Comparison of ENCODE assay signal across 30 cellular contexts in the genomic region with DNA sequence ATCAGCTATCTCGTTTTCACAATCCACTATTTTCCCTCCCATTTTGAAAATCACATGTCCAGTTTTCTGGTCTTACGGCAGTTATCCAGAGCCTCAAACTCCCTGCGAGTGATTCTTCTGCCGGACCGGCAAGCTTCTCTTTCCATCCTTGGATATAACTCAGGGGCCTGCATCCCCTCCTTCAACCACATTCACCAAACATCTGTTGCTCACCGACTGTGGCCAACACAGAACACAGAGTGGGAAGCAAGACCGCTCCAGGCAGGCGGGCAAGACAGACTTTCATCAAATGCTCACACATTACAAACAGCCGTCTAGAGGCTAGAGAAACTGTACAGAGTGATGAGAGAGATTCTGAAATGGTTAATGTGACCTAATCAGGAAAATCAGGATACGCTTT.
"Had no signal": no experiment of that assay in that cellular context is flagged by ENCODE, and none has a peak within 500 bp of the region (broad histone marks: within the 10 kb centered on the region; RNA-seq: fewer than 3 reads in every experiment).

No MANE protein-coding gene starts in this region.

- H3K4me1 ChIP-seq: breast epithelium had no signal

- ATAC-seq: Right ventricle myocardium inferior, T-cell had no signal

- H3K4me2 ChIP-seq: KMS-11 had no signal

- H3K27ac Mint-ChIP-seq: activated CD4-positive, alpha-beta T cell treated with anti-CD3 and anti-CD28 coated beads for 36 hours; activated CD8-positive, alpha-beta T cell treated with anti-CD3 and anti-CD28 coated beads for 36 hours; activated naive CD4-positive, alpha-beta T cell treated with anti-CD3 and anti-CD28 coated beads, Interleukin-2, amount 50 U/mL, for 24 hours; activated T-helper 1 cell treated with anti-CD3 and anti-CD28 coated beads, Interleukin-12 subunit alpha, Interleukin-12 subunit beta, Interleukin-2, Interleukin-4 antibody, amounts not matched to agents 30 ng/mL and 10 ng/mL and 1 ng/mL, durations not matched to agents 14 hours and 24 hours and 36 hours; T-cell had no signal

- H3K27me3 Mint-ChIP-seq: activated CD4-positive, alpha-beta T cell treated with anti-CD3 and anti-CD28 coated beads for 36 hours; activated CD8-positive, alpha-beta T cell treated with anti-CD3 and anti-CD28 coated beads for 36 hours; activated naive CD4-positive, alpha-beta T cell treated with anti-CD3 and anti-CD28 coated beads, Interleukin-2, amount 50 U/mL, for 24 hours had no signal

- H3K9me3 Mint-ChIP-seq: activated CD8-positive, alpha-beta T cell treated with anti-CD3 and anti-CD28 coated beads for 36 hours; activated naive CD4-positive, alpha-beta T cell treated with anti-CD3 and anti-CD28 coated beads, Interleukin-2, amount 50 U/mL, for 24 hours; activated T-helper 1 cell treated with anti-CD3 and anti-CD28 coated beads, Interleukin-12 subunit alpha, Interleukin-12 subunit beta, Interleukin-2, Interleukin-4 antibody, amounts not matched to agents 30 ng/mL and 10 ng/mL and 1 ng/mL, durations not matched to agents 14 hours and 24 hours and 36 hours; T-cell had no signal

- H3K9me3 ChIP-seq: breast epithelium had no signal

- H3K27me3 ChIP-seq: breast epithelium had no signal

- H3K36me3 Mint-ChIP-seq: activated naive CD4-positive, alpha-beta T cell treated with anti-CD3 and anti-CD28 coated beads, Interleukin-2, amount 50 U/mL, for 24 hours; T-cell had no signal

- H3K36me3 ChIP-seq: breast epithelium had no signal

- H3K27ac ChIP-seq: breast epithelium, KMS-11, SK-N-MC had no signal

- H3K9ac ChIP-seq: KMS-11 had no signal

- DNase-seq: activated CD4-positive, alpha-beta T cell treated with anti-CD3 and anti-CD28 coated beads for 36 hours; activated CD4-positive, alpha-beta T cell treated with anti-CD3 and anti-CD28 coated beads, Interleukin-2, amount 50 U/mL, for 1 hour; activated CD4-positive, CD25-positive, alpha-beta regulatory T cell; activated CD8-positive, alpha-beta memory T cell treated with anti-CD3 and anti-CD28 coated beads, Interleukin-2, amount 50 U/mL, for 48 hours; activated CD8-positive, alpha-beta T cell treated with anti-CD3 and anti-CD28 coated beads for 36 hours; activated effector memory CD4-positive, alpha-beta T cell treated with Interleukin-2 at 50 U/mL for 16 hours; activated naive CD4-positive, alpha-beta T cell; activated T-cell treated with anti-CD3 and anti-CD28 coated beads, Interleukin-2, amount 50 U/mL, for 1 hour; aorta; caudate nucleus; NCI-H1092 treated with DMSO at 0.1 percent for 48 hours; NCI-H1417 treated with DMSO at 0.1 percent for 48 hours; NCI-H1694; NCI-H2029; NCI-H2107; NCI-H2171 treated with DMSO at 0.1 percent for 48 hours; NCI-H226; NCI-H510A; NCI-H526 treated with DMSO at 0.1 percent for 48 hours; RPMI8226; T-cell; T-helper 2 cell; T1000 had no signal

- H3K4me3 ChIP-seq: breast epithelium, SK-N-MC had no signal

- H3K4me3 Mint-ChIP-seq: activated CD4-positive, alpha-beta T cell treated with anti-CD3 and anti-CD28 coated beads for 36 hours; activated CD8-positive, alpha-beta T cell treated with anti-CD3 and anti-CD28 coated beads for 36 hours; activated naive CD4-positive, alpha-beta T cell treated with anti-CD3 and anti-CD28 coated beads, Interleukin-2, amount 50 U/mL, for 24 hours; activated T-helper 1 cell treated with anti-CD3 and anti-CD28 coated beads, Interleukin-12 subunit alpha, Interleukin-12 subunit beta, Interleukin-2, Interleukin-4 antibody, amounts not matched to agents 30 ng/mL and 10 ng/mL and 1 ng/mL, durations not matched to agents 14 hours and 24 hours and 36 hours; T-cell had no signal

- FAIRE-seq: TTC549 had no signal
